ENCODE assay signal across 1 cellular context in genomic region chr16:15726715-15727114, GRCh38.
TF ChIP-seq lines count a peak whose summit lies in the region.

No MANE protein-coding gene starts in this region.

TF ChIP-seq in WTC11, 78 proteins besides CTCF, POLR2A, EP300 and RAD21 (continued from another document):
- TF ChIP-seq ZNF425 (CRISPR knock-in tag; conservative IDR thresholded peaks at IDR 0.05), result no peak
- no peak for TF ChIP-seq CREB1 (CRISPR knock-in tag; IDR thresholded peaks at IDR 0.05)
- TF ChIP-seq TEAD4 (CRISPR knock-in tag; IDR thresholded peaks at IDR 0.05), result no peak
